Comparison of ENCODE assay signal across 22 cellular contexts in the genomic region with DNA sequence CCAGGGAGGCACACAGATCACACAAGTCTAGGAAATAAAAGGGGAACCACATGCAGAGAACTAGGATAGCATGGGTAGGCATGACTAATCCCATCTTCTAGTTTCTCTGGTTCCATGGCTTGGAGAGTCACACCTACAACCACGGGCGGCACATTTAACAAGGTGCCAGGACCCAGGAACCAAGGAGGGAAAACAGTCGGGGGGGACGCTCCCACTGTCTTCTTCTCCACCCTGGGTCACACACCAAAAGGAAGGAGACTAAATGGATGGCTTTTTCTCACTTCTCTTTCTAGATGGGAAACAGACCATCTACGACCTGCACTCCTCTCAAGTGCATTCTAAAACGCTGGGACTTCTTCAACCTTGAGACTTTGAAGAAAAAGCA. TPM values are rescaled to one million over a fixed set of nuclear protein-coding genes. Genes with fewer than 3 reads are reported as not detected.
A peak's percentile ranks its signal among the peaks of the same experiment; 100 is the strongest.
DNase-seq lines count a peak whose midpoint lies in the region; ATAC-seq and TF ChIP-seq lines count a peak whose summit lies in the region.
"Had no signal": no experiment of that assay in that cellular context is flagged by ENCODE, and none has a peak within 500 bp of the region (broad histone marks: within the 10 kb centered on the region; RNA-seq: fewer than 3 reads in every experiment).

No MANE protein-coding gene starts in this region.

- H3K4me3 ChIP-seq in GM23338 = no peak overlapping the region
- H3K4me3 ChIP-seq: dorsolateral prefrontal cortex, uterus had no signal

- H3K27ac ChIP-seq in GM23338 (ENCODE audit: low read depth) = no peak overlapping the region
- H3K27ac ChIP-seq: dorsolateral prefrontal cortex, epithelial cell of prostate, uterus had no signal

- peaks cover 2% of the 10 kb centered on the region; the same call in 2 of the 3 replicates for H3K4me1 Mint-ChIP-seq in GM23338
- H3K4me1 Mint-ChIP-seq: mesothelial cell of epicardium, nephron had no signal

- TF ChIP-seq CTCF in GM23338 (conservative IDR thresholded peaks at IDR 0.05; ENCODE audit: low read depth in 2 of 2) = no peak

- no peaks in the 10 kb centered on the region for H3F3A ChIP-seq in GM23338 (replicated peaks; ENCODE audit: low read depth)

- no peak overlapping the region for H3K4me3 Mint-ChIP-seq in GM23338
- H3K4me3 Mint-ChIP-seq: mesothelial cell of epicardium, nephron had no signal

- H3K9me2 ChIP-seq in GM23338 (ENCODE audit: insufficient read depth) = no peaks in the 10 kb centered on the region

- peaks cover 9% of the 10 kb centered on the region for H3K27me3 Mint-ChIP-seq in GM23338 (ENCODE audit: insufficient read depth, low read depth, poor library complexity)

- peaks cover 67% of the 10 kb centered on the region for H3K9me3 Mint-ChIP-seq in GM23338

- DNase-seq in activated CD4-positive, alpha-beta T cell treated with anti-CD3 and anti-CD28 coated beads for 48 hours = peak; percentile 51
- no peak for DNase-seq in activated CD4-positive, alpha-beta T cell treated with anti-CD3 and anti-CD28 coated beads, Interleukin-2, amount 50 U/mL, for 4 hours
- DNase-seq in Caki2 (ENCODE audit: low read depth) = peak; percentile 23
- peak; percentile 27 for DNase-seq in OCI-M1 (lab: John Stamatoyannopoulos, UW)
- peak; percentile 34 for DNase-seq in left kidney (ENCODE audit: low read depth, low spot score)
- DNase-seq in NCI-H146 (lab: John Stamatoyannopoulos, UW) = no peak
- DNase-seq in GM23338 (ENCODE audit: low spot score) = no peak
- DNase-seq: kidney glomerular epithelial cell, NCI-H2107, NCI-H748 treated with DMSO at 0.1 percent for 48 hours, SIG-M5 had no signal

- H4K20me1 ChIP-seq in GM23338 (replicated peaks; ENCODE audit: insufficient read depth) = no peaks in the 10 kb centered on the region

- H3K27ac Mint-ChIP-seq in GM23338 = no peak overlapping the region
- H3K27ac Mint-ChIP-seq: mesothelial cell of epicardium, nephron had no signal

- no peak overlapping the region for H2AFZ ChIP-seq in GM23338

- peaks cover 49% of the 10 kb centered on the region for H3K36me3 Mint-ChIP-seq in GM23338 (ENCODE audit: low read depth)

- ATAC-seq in HG03280 (IDR thresholded peaks at IDR 0.05; ENCODE audit: unreplicated experiment) (no peak), GM23338 (no peak)

- H3K27me3 ChIP-seq in GM23338 (ENCODE audit: insufficient read depth) = no peaks in the 10 kb centered on the region; the same call in 1 of the 2 replicates
- H3K27me3 ChIP-seq: dorsolateral prefrontal cortex, uterus had no signal

- H3K36me3 ChIP-seq in GM23338 (ENCODE audit: insufficient read depth) = 0 out of 2 replicates have a peak, but pooled peaks cover 9% of the 10 kb centered on the region
- H3K36me3 ChIP-seq: uterus had no signal

- no peaks in the 10 kb centered on the region for H3K79me2 ChIP-seq in GM23338 (replicated peaks; ENCODE audit: insufficient read depth)

- no peak overlapping the region for H3K4me2 ChIP-seq in GM23338

- H3K4me1 ChIP-seq in GM23338 (ENCODE audit: insufficient read depth) = no peaks in the 10 kb centered on the region
- H3K4me1 ChIP-seq: uterus had no signal

- in situ Hi-C loops in Caki2 (cut with HindIII; ENCODE audit: low pct_unique_long_range_greater_than_20kb, low sequenced_read_pairs) = no loop called here

TF ChIP-seq in GM23338, 12 proteins besides CTCF, POLR2A, EP300 and RAD21:
- TF ChIP-seq POLR2AphosphoS5 (IDR thresholded peaks at IDR 0.05; ENCODE audit: low read depth) (no peak), STAT1 (IDR thresholded peaks at IDR 0.05; ENCODE audit: unreplicated experiment) (no peak), NANOG (IDR thresholded peaks at IDR 0.05; ENCODE audit: borderline replicate concordance) (no peak), ZNF114 (CRISPR knock-in tag; IDR thresholded peaks at IDR 0.05) (no peak), EZH2 (IDR thresholded peaks at IDR 0.05; ENCODE audit: low read depth, unreplicated experiment) (no peak)
- TF ChIP-seq, protein P1, sequence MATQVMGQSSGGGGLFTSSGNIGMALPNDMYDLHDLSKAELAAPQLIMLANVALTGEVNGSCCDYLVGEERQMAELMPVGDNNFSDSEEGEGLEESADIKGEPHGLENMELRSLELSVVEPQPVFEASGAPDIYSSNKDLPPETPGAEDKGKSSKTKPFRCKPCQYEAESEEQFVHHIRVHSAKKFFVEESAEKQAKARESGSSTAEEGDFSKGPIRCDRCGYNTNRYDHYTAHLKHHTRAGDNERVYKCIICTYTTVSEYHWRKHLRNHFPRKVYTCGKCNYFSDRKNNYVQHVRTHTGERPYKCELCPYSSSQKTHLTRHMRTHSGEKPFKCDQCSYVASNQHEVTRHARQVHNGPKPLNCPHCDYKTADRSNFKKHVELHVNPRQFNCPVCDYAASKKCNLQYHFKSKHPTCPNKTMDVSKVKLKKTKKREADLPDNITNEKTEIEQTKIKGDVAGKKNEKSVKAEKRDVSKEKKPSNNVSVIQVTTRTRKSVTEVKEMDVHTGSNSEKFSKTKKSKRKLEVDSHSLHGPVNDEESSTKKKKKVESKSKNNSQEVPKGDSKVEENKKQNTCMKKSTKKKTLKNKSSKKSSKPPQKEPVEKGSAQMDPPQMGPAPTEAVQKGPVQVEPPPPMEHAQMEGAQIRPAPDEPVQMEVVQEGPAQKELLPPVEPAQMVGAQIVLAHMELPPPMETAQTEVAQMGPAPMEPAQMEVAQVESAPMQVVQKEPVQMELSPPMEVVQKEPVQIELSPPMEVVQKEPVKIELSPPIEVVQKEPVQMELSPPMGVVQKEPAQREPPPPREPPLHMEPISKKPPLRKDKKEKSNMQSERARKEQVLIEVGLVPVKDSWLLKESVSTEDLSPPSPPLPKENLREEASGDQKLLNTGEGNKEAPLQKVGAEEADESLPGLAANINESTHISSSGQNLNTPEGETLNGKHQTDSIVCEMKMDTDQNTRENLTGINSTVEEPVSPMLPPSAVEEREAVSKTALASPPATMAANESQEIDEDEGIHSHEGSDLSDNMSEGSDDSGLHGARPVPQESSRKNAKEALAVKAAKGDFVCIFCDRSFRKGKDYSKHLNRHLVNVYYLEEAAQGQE (IDR thresholded peaks at IDR 0.05; ENCODE audit: unreplicated experiment) = no peak
TF ChIP-seq in GM23338: peak in this region for 0.

RNA-seq across cellular contexts. Expression of a gene that starts 4.6 kb away (rescaled TPM):
- total RNA-seq in Caki2 (2014; rRNA removed; shearing (Covaris generic); ENCODE audit: low replicate concordance) = not detected in 2 replicates
- not detected in 2 replicates for total RNA-seq in GM23338 (2014; rRNA removed; shearing (Covaris generic))
- polyA plus RNA-seq in GM23338 (2016; fragmentation: Nextera tagmentation; extraction: Ambion mirVana) = not detected in 2 replicates
- total RNA-seq: A673, aorta, frontal cortex, IMR-90, mesothelial cell of epicardium, posterior vena cava, uterus had no signal
- polyA plus RNA-seq: aorta, IMR-90 had no signal

RNA-seq across cellular contexts. Expression of a gene that starts 16.2 kb away (rescaled TPM):
- 4.8 and 5.4 TPM in 2 replicates for total RNA-seq in Caki2 (2014; rRNA removed; shearing (Covaris generic); ENCODE audit: low replicate concordance)
- 51.0 and 53.0 TPM in 2 replicates for total RNA-seq in GM23338 (2014; rRNA removed; shearing (Covaris generic))
- 29.5 and 33.0 TPM in 2 replicates for polyA plus RNA-seq in GM23338 (2016; fragmentation: Nextera tagmentation; extraction: Ambion mirVana)

RNA-seq across cellular contexts. Expression of a gene that starts 48.6 kb away (rescaled TPM):
- 1.3 and 5.8 TPM in 2 replicates for total RNA-seq in Caki2 (2014; rRNA removed; shearing (Covaris generic); ENCODE audit: low replicate concordance)
- total RNA-seq in GM23338 (2014; rRNA removed; shearing (Covaris generic)) = 1.6 and 6.8 TPM in 2 replicates
- 26.7 and 29.7 TPM in 2 replicates for polyA plus RNA-seq in GM23338 (2016; fragmentation: Nextera tagmentation; extraction: Ambion mirVana)

RNA-seq across cellular contexts. Expression of a gene that starts 48.7 kb away (rescaled TPM):
- 9.9 and 15.4 TPM in 2 replicates for total RNA-seq in Caki2 (2014; rRNA removed; shearing (Covaris generic); ENCODE audit: low replicate concordance)
- total RNA-seq in GM23338 (2014; rRNA removed; shearing (Covaris generic)) = 23.7 and 25.3 TPM in 2 replicates
- 10.3 and 11.5 TPM in 2 replicates for polyA plus RNA-seq in GM23338 (2016; fragmentation: Nextera tagmentation; extraction: Ambion mirVana)

Comparison
In these comparisons a context has a peak if more than half of its experiments do, and no peak if none do; other contexts are left out.
1. DNase-seq: peak in activated CD4-positive, alpha-beta T cell treated with anti-CD3 and anti-CD28 coated beads for 48 hours (single experiment), Caki2 (single experiment), OCI-M1 (single experiment) and left kidney (single experiment); none in activated CD4-positive, alpha-beta T cell treated with anti-CD3 and anti-CD28 coated beads, Interleukin-2, amount 50 U/mL, for 4 hours (0 of 2), NCI-H146 (single experiment) and GM23338 (single experiment).